Comparison of ENCODE assay signal across 24 cellular contexts in the genomic region with DNA sequence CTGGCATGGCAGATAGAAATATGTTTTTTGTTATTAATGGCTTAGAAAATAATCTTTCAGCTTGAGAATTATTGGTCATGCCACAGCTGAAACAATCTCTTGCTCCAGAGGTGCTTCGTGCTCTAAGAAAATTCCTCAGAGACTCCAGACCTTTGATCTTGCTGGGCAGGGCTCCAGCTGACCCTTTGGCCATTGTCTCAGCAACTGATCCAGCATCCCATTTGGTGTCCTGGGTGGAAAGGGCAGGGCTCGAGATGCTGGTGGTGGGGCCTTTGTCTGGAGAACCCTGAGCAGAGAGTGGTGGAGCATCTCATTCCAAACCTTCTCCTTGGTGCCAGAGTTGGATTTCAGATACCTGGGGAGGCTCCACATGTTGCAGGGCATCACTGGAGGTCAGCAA. TPM values are rescaled to one million over a fixed set of nuclear protein-coding genes. Genes with fewer than 3 reads are reported as not detected.
A peak's percentile ranks its signal among the peaks of the same experiment; 100 is the strongest.
DNase-seq lines count a peak whose midpoint lies in the region; ATAC-seq and TF ChIP-seq lines count a peak whose summit lies in the region.
"Had no signal": no experiment of that assay in that cellular context is flagged by ENCODE, and none has a peak within 500 bp of the region (broad histone marks: within the 10 kb centered on the region; RNA-seq: fewer than 3 reads in every experiment).

No MANE protein-coding gene starts in this region.

- H3K27me3 ChIP-seq in adrenal gland (no peaks in the 10 kb centered on the region), ovary (no peaks in the 10 kb centered on the region)
- H3K27me3 ChIP-seq: BLaER1, hepatocyte had no signal

- ATAC-seq in HG02973 (IDR thresholded peaks at IDR 0.05; ENCODE audit: unreplicated experiment) (no peak), HG03520 (IDR thresholded peaks at IDR 0.05; ENCODE audit: unreplicated experiment) (no peak)
- ATAC-seq: GM23338, K562 had no signal

- intact Hi-C loops in adrenal gland (cut with DNase I) = no loop called here
- intact Hi-C loops in ovary (cut with DNase I) = loop anchor here in 2 of 4 donors (5.0 kb wide), 1 partner anchor 45 kb away; a partner anchor contains a TSS

- peaks cover 0 to 11% of the 10 kb centered on the region in 2 donors for H3K4me1 ChIP-seq in adrenal gland (replicated peaks in 1 of 2)
- peaks cover 8% of the 10 kb centered on the region for H3K4me1 ChIP-seq in ovary (ENCODE audit: insufficient read depth)
- H3K4me1 ChIP-seq: BLaER1 had no signal

- H3K27ac ChIP-seq in adrenal gland (peak overlapping the region in 1 of 5 donors; percentile 42), ovary (no peak overlapping the region), temporal lobe (ENCODE audit: low read depth, low read length) (peak overlapping the region; percentile 14)
- H3K27ac ChIP-seq: BLaER1, hepatocyte had no signal

- H3K9me3 ChIP-seq in adrenal gland (replicated peaks in 1 of 3) (no peaks in the 10 kb centered on the region), ovary (no peaks in the 10 kb centered on the region)
- H3K9me3 ChIP-seq: BLaER1, Caco-2 had no signal

- no peak for TF ChIP-seq CTCF in adrenal gland (IDR thresholded peaks at IDR 0.05)
- no peak for TF ChIP-seq CTCF in fibroblast of mammary gland (conservative IDR thresholded peaks at IDR 0.05; ENCODE audit: control insufficient read depth, insufficient read depth, low read depth, low read length)
- TF ChIP-seq CTCF in ovary (IDR thresholded peaks at IDR 0.05) = no peak

- H3K4me3 ChIP-seq in adrenal gland = no peak overlapping the region
- H3K4me3 ChIP-seq in fibroblast of mammary gland (ENCODE audit: control insufficient read depth, low read depth, low read length) = no peak overlapping the region
- no peak overlapping the region for H3K4me3 ChIP-seq in ovary
- H3K4me3 ChIP-seq: BLaER1, GM23338, hepatocyte, K562, lung had no signal

- DNase-seq in adrenal gland (peak in 4 of 7 donors; percentile 22 to 64 (median 32)), fibroblast of mammary gland (ENCODE audit: low read depth) (peak; percentile 16), ovary (peak; percentile 41 to 80 (median 55)), C1 segment of cervical spinal cord (lab: John Stamatoyannopoulos, UW) (no peak)
- no peak for DNase-seq in activated CD4-positive, alpha-beta T cell treated with anti-CD3 and anti-CD28 coated beads for 1 hour
- DNase-seq: Caco-2; DMS79; foreskin fibroblast; GF-D8; HFFc6; MM.1S; NCI-H1417; NCI-H2081; NCI-H748 treated with DMSO at 0.1 percent for 48 hours; stimulated activated CD4-positive, alpha-beta T cell treated with anti-CD3 and anti-CD28 coated beads, Interleukin-4, amount 100 ng/mL, for 24 hours; stimulated activated naive CD4-positive, alpha-beta T cell treated with Interleukin-2 at 50 U/mL for 16 hours had no signal

- 38 to 69% (median 55%) methylated on average over 2 of the region's 2 CpGs for WGBS in adrenal gland, 4 donors
- WGBS in ovary, 3 donors = 21 to 27% (median 25%) methylated on average over 2 of the region's 2 CpGs

- no peak for TF ChIP-seq POLR2A in adrenal gland (IDR thresholded peaks at IDR 0.05)
- no peak for TF ChIP-seq POLR2A in ovary (IDR thresholded peaks at IDR 0.05)

- no peak for TF ChIP-seq EP300 in ovary (IDR thresholded peaks at IDR 0.05)

- H3K36me3 ChIP-seq in adrenal gland (replicated peaks in 1 of 2) (no peaks in the 10 kb centered on the region), ovary (no peaks in the 10 kb centered on the region)
- H3K36me3 ChIP-seq: BLaER1 had no signal

RNA-seq across cellular contexts. Expression of a gene that starts 43.2 kb away (rescaled TPM):
- 100 to 1,000 TPM in 1 of 8 donors, 10 to 100 TPM in 7; 41.3 to 110 (median 66.7) TPM for total RNA-seq in adrenal gland
- polyA plus RNA-seq in adrenal gland = 10 to 100 TPM in 2 of 3 donors, 1 to 10 TPM in 1; 4.9 to 44.7 (median 11.7) TPM
- 100 to 1,000 TPM in 3 of 7 donors, 10 to 100 TPM in 4; 59.5 to 206 (median 82.0) TPM for total RNA-seq in ovary
- 10 to 100 TPM; 25.2 to 78.2 TPM for polyA plus RNA-seq in ovary
- 114 TPM for total RNA-seq in temporal lobe

Comparison
In these comparisons a context has a peak if more than half of its experiments do, and no peak if none do; other contexts are left out.
1. DNase-seq: peak in adrenal gland (4 of 7), fibroblast of mammary gland (single experiment) and ovary (5 of 5); none in C1 segment of cervical spinal cord (0 of 14) and activated CD4-positive, alpha-beta T cell treated with anti-CD3 and anti-CD28 coated beads for 1 hour (single experiment).